In genomic region chr20:54112221-54112884, GRCh38 we compare ENCODE assay signal across 23 cellular contexts. TPM values are rescaled to one million over a fixed set of nuclear protein-coding genes. Genes with fewer than 3 reads are reported as not detected.
DNase-seq lines count a peak whose midpoint lies in the region; ATAC-seq, FAIRE-seq and TF ChIP-seq lines count a peak whose summit lies in the region.
"Had no signal": no experiment of that assay in that cellular context is flagged by ENCODE, and none has a peak within 500 bp of the region (broad histone marks: within the 10 kb centered on the region; RNA-seq: fewer than 3 reads in every experiment).

No MANE protein-coding gene starts in this region.

- no peak overlapping the region for H3K9ac ChIP-seq in colonic mucosa (ENCODE audit: low read depth in 2 of 2, low read length in 2 of 2)
- H3K9ac ChIP-seq in endodermal cell (ENCODE audit: extremely low read depth, low read length, poor library complexity, severe bottlenecking), result no peak overlapping the region
- H3K9ac ChIP-seq: BLaER1 treated with 17β-estradiol and CSF1 and Interleukin-3, amounts not matched to agents 10 nM and 100 nM had no signal

- ATAC-seq in GM21381 (IDR thresholded peaks at IDR 0.05; ENCODE audit: unreplicated experiment) (no peak), HG02798 (IDR thresholded peaks at IDR 0.05; ENCODE audit: poor library complexity, unreplicated experiment) (no peak)

- H3K27ac Mint-ChIP-seq in endodermal cell, result no peak overlapping the region
- H3K27ac Mint-ChIP-seq: IgD-negative memory B cell had no signal

- H3K27me3 ChIP-seq in colonic mucosa, result no peaks in the 10 kb centered on the region
- no peaks in the 10 kb centered on the region for H3K27me3 ChIP-seq in prostate gland (replicated peaks; ENCODE audit: insufficient read depth)
- H3K27me3 ChIP-seq in endodermal cell (ENCODE audit: control insufficient read depth, insufficient read depth, low read length, poor library complexity, severe bottlenecking), result no peaks in the 10 kb centered on the region
- H3K27me3 ChIP-seq: BLaER1 treated with 17β-estradiol and CSF1 and Interleukin-3, amounts not matched to agents 10 nM and 100 nM had no signal

- H3K27me3 Mint-ChIP-seq in endodermal cell (ENCODE audit: insufficient read depth), result peaks cover 5% of the 10 kb centered on the region

- DNase-seq in AG10803 (ENCODE audit: low read depth), result peak; percentile 48
- no peak for DNase-seq in colonic mucosa
- DNase-seq in fibroblast of the aortic adventitia (ENCODE audit: low read depth), result peak; percentile 32
- DNase-seq in prostate gland (ENCODE audit: low spot score), result peak; percentile 43
- DNase-seq in GM12892 (ENCODE audit: insufficient read length), result no peak
- DNase-seq in endodermal cell, result no peak
- DNase-seq: 8988T; CD8-positive, alpha-beta memory T cell; GDM1; Kasumi-1; NCI-H1105; NCI-H187; NCI-H345; NCI-H526; NK-92 treated with Interleukin-12 subunit alpha and Interleukin-12 subunit beta, amount 100 ng/mL, for 24 hours; RPMI8226; SIG-M5 had no signal

- H3K9me3 ChIP-seq in colonic mucosa (no peaks in the 10 kb centered on the region), prostate gland (no peaks in the 10 kb centered on the region), endodermal cell (ENCODE audit: control insufficient read depth, low read length) (no peaks in the 10 kb centered on the region)
- H3K9me3 ChIP-seq: HAP-1 had no signal

- H3K4me1 Mint-ChIP-seq in endodermal cell, result peaks cover 9% of the 10 kb centered on the region
- H3K4me1 Mint-ChIP-seq: CD8-positive, alpha-beta memory T cell; IgD-negative memory B cell had no signal

- peaks cover 9% of the 10 kb centered on the region for H3K9me3 Mint-ChIP-seq in endodermal cell
- H3K9me3 Mint-ChIP-seq: CD8-positive, alpha-beta memory T cell; IgD-negative memory B cell had no signal

- H3K4me3 Mint-ChIP-seq in endodermal cell, result no peak overlapping the region
- H3K4me3 Mint-ChIP-seq: CD8-positive, alpha-beta memory T cell; IgD-negative memory B cell had no signal

- H3K4me3 ChIP-seq in AG10803 (ENCODE audit: low read length), result no peak overlapping the region
- H3K4me3 ChIP-seq in colonic mucosa, result no peak overlapping the region
- no peak overlapping the region for H3K4me3 ChIP-seq in fibroblast of the aortic adventitia (ENCODE audit: low read depth, low read length)
- H3K4me3 ChIP-seq in prostate gland, result no peak overlapping the region
- H3K4me3 ChIP-seq in endodermal cell (ENCODE audit: low read length), result no peak overlapping the region
- H3K4me3 ChIP-seq: BLaER1 treated with 17β-estradiol and CSF1 and Interleukin-3, amounts not matched to agents 10 nM and 100 nM; HAP-1 had no signal

- H3K4me1 ChIP-seq in colonic mucosa (no peaks in the 10 kb centered on the region), prostate gland (replicated peaks) (no peaks in the 10 kb centered on the region), endodermal cell (ENCODE audit: control insufficient read depth, insufficient read depth, low read length) (peaks cover 5% of the 10 kb centered on the region)
- H3K4me1 ChIP-seq: HAP-1 had no signal

- H3K36me3 ChIP-seq in colonic mucosa, result no peaks in the 10 kb centered on the region
- H3K36me3 ChIP-seq in prostate gland, result no peaks in the 10 kb centered on the region
- H3K36me3 ChIP-seq in endodermal cell (ENCODE audit: control insufficient read depth, insufficient read depth, low read length), result no peaks in the 10 kb centered on the region
- H3K36me3 ChIP-seq: BLaER1 treated with 17β-estradiol and CSF1 and Interleukin-3, amounts not matched to agents 10 nM and 100 nM; HAP-1 had no signal

- no peaks in the 10 kb centered on the region for H3K36me3 Mint-ChIP-seq in endodermal cell (ENCODE audit: low read depth)

- H3K27ac ChIP-seq in colonic mucosa (peak overlapping the region; percentile 50), prostate gland (no peak overlapping the region), endodermal cell (ENCODE audit: low read depth, low read length) (no peak overlapping the region)
- H3K27ac ChIP-seq: BLaER1 treated with 17β-estradiol and CSF1 and Interleukin-3, amounts not matched to agents 10 nM and 100 nM had no signal

- FAIRE-seq in GM12892 (lab: Jason Lieb, UNC), result no peak
- FAIRE-seq: GM12891 had no signal

- no peak for TF ChIP-seq POLR2A in prostate gland (IDR thresholded peaks at IDR 0.05)
- TF ChIP-seq POLR2A in GM12892 (IDR thresholded peaks at IDR 0.05; ENCODE audit: low read depth, low read length), result no peak

- no peak for TF ChIP-seq CTCF in AG10803 (conservative IDR thresholded peaks at IDR 0.05; ENCODE audit: low read length)
- TF ChIP-seq CTCF in colonic mucosa (IDR thresholded peaks at IDR 0.05), result no peak
- no peak for TF ChIP-seq CTCF in fibroblast of the aortic adventitia (IDR thresholded peaks at IDR 0.05; ENCODE audit: insufficient read depth, low read length)
- TF ChIP-seq CTCF in prostate gland (IDR thresholded peaks at IDR 0.05), result no peak
- TF ChIP-seq CTCF in endodermal cell (conservative IDR thresholded peaks at IDR 0.05), result no peak

- intact Hi-C loops in colonic mucosa (cut with DNase I) (no loop called here), prostate gland (cut with DNase I) (no loop called here)

- 85% methylated on average over 4 of the region's 4 CpGs for WGBS in prostate gland
- WGBS in endodermal cell (ENCODE audit: insufficient coverage in 1 of 2, insufficient read length in 1 of 2), 2 experiments, result 72 to 75% methylated on average over 2 to 4 of the region's 4 CpGs

RNA-seq across cellular contexts. Expression of gene BCAS1, which starts 42.0 kb away (rescaled TPM):
- total RNA-seq in colonic mucosa, result 100 to 1,000 TPM in 1 of 2 donors, 10 to 100 TPM in 1; 67.9 to 154 TPM
- total RNA-seq in fibroblast of the aortic adventitia (ENCODE audit: low replicate concordance), result 0.09 and 2.3 TPM in 2 replicates
- total RNA-seq in prostate gland, result 10 to 100 TPM; 32.0 to 58.6 TPM
- polyA plus RNA-seq in GM12892 (2012; ENCODE audit: missing spikeins), result 2.5 TPM
- not detected for total RNA-seq in endodermal cell
- polyA plus RNA-seq in endodermal cell (2013, experiment 1 of 2), result 0.07 TPM
- not detected for polyA plus RNA-seq in endodermal cell (2013, experiment 2 of 2)

Comparison
In these comparisons a context has a peak if more than half of its experiments do, and no peak if none do; other contexts are left out.
1. DNase-seq: peak in AG10803 (single experiment), fibroblast of the aortic adventitia (single experiment) and prostate gland (single experiment); none in colonic mucosa (single experiment), GM12892 (single experiment) and endodermal cell (single experiment).
2. RNA of gene BCAS1, which starts 42.0 kb away (total RNA-seq): 67.9 to 154 TPM in colonic mucosa and 32.0 to 58.6 TPM in prostate gland; 0.09 to 2.3 TPM in fibroblast of the aortic adventitia and not detected in endodermal cell; every median in the first group is over 10 times any median in the second.